1 cellular context compared by ENCODE assay signal in the genomic region with DNA sequence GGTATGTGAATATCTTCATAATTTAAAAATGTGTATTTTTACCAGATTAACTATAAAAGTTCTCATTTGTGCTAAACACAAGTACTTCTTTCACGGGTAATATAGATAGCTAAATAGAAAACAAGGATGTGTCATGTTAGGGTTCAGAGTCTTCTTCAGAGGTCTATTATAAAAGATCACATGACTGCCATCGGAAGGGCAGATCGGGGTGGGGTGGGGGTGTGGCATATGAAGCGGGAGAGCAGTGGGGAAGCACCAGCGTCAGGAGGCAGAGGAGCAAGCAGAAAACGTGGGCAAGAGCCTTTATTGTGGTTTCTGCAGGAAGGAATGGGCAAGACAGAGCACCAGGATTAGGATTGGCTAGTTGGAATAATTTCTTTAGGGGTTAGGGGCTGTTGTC.
TF ChIP-seq lines count a peak whose summit lies in the region.

No MANE protein-coding gene starts in this region.

TF ChIP-seq in GM23338, 12 proteins besides CTCF, POLR2A, EP300 and RAD21 (continued from another document):
- TF ChIP-seq NANOG (IDR thresholded peaks at IDR 0.05; ENCODE audit: borderline replicate concordance) (no peak), EZH2 (IDR thresholded peaks at IDR 0.05; ENCODE audit: low read depth, unreplicated experiment) (no peak), CREB1 (CRISPR knock-in tag; IDR thresholded peaks at IDR 0.05; ENCODE audit: low read depth) (no peak), ZNF114 (CRISPR knock-in tag; IDR thresholded peaks at IDR 0.05) (no peak), JUNB (IDR thresholded peaks at IDR 0.05; ENCODE audit: unreplicated experiment) (no peak)
- TF ChIP-seq, protein P1, sequence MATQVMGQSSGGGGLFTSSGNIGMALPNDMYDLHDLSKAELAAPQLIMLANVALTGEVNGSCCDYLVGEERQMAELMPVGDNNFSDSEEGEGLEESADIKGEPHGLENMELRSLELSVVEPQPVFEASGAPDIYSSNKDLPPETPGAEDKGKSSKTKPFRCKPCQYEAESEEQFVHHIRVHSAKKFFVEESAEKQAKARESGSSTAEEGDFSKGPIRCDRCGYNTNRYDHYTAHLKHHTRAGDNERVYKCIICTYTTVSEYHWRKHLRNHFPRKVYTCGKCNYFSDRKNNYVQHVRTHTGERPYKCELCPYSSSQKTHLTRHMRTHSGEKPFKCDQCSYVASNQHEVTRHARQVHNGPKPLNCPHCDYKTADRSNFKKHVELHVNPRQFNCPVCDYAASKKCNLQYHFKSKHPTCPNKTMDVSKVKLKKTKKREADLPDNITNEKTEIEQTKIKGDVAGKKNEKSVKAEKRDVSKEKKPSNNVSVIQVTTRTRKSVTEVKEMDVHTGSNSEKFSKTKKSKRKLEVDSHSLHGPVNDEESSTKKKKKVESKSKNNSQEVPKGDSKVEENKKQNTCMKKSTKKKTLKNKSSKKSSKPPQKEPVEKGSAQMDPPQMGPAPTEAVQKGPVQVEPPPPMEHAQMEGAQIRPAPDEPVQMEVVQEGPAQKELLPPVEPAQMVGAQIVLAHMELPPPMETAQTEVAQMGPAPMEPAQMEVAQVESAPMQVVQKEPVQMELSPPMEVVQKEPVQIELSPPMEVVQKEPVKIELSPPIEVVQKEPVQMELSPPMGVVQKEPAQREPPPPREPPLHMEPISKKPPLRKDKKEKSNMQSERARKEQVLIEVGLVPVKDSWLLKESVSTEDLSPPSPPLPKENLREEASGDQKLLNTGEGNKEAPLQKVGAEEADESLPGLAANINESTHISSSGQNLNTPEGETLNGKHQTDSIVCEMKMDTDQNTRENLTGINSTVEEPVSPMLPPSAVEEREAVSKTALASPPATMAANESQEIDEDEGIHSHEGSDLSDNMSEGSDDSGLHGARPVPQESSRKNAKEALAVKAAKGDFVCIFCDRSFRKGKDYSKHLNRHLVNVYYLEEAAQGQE (IDR thresholded peaks at IDR 0.05; ENCODE audit: unreplicated experiment): no peak
